24 cellular contexts compared by ENCODE assay signal in genomic region chr4:128459547-128459946, GRCh38.
"Had no signal": no experiment of that assay in that cellular context is flagged by ENCODE, and none has a peak within 500 bp of the region (broad histone marks: within the 10 kb centered on the region; RNA-seq: fewer than 3 reads in every experiment).

No MANE protein-coding gene starts in this region.

- H3K27ac ChIP-seq: foreskin keratinocyte, hepatocyte, left ventricle myocardium inferior, lower lobe of right lung, spleen, testis, tibial nerve, upper lobe of right lung, vagina had no signal

- FAIRE-seq: endothelial cell of umbilical vein, kidney had no signal

- ATAC-seq: foreskin keratinocyte; left cardiac atrium; natural killer cell treated with Interleukin-12 subunit alpha and Interleukin-12 subunit beta and Interleukin-15 and Interleukin-18, amount 100 ng/mL, for 72 hours; sciatic nerve; stimulated activated memory B cell treated with anti-CD40 and anti-IgM and Interleukin-4, amounts not matched to agents 10 μg/mL and 1 μg/mL and 100 μg/mL, for 72 hours had no signal

- H3K27me3 ChIP-seq: foreskin keratinocyte, hepatocyte, spleen, testis, tibial nerve, upper lobe of right lung, vagina had no signal

- H3K9me3 ChIP-seq: left ventricle myocardium inferior, lower lobe of right lung, spleen, testis, tibial nerve, upper lobe of right lung, vagina had no signal

- H3K79me2 ChIP-seq: hepatocyte had no signal

- H3K4me2 ChIP-seq: hepatocyte had no signal

- H3K36me3 ChIP-seq: left ventricle myocardium inferior, lower lobe of right lung, spleen, tibial nerve, upper lobe of right lung, vagina had no signal

- H3K4me3 ChIP-seq: hepatocyte, left ventricle myocardium inferior, lower lobe of right lung, spleen, testis, tibial nerve, upper lobe of right lung, vagina had no signal

- DNase-seq: effector CD4-positive, alpha-beta T cell; endodermal cell; erythroblast; foreskin keratinocyte; head of caudate nucleus; kidney; left cardiac atrium; left ventricle myocardium inferior; lower lobe of right lung; midbrain; occipital lobe; spleen; stimulated activated CD4-positive, alpha-beta T cell treated with anti-CD3 and anti-CD28 coated beads, Interleukin-15, amount 100 ng/mL, for 24 hours; stimulated activated CD4-positive, alpha-beta T cell treated with anti-CD3 and anti-CD28 coated beads, Interleukin-1b, Interleukin-23, amount 100 ng/mL, for 48 hours; stimulated activated CD4-positive, alpha-beta T cell treated with anti-CD3 and anti-CD28 coated beads, Interleukin-4, amount 100 ng/mL, for 24 hours; testis; upper lobe of right lung had no signal

- H2AFZ ChIP-seq: hepatocyte had no signal
